9 cellular contexts compared by ENCODE assay signal in genomic region chr7:50303894-50304157, GRCh38. TPM values are rescaled to one million over a fixed set of nuclear protein-coding genes. Genes with fewer than 3 reads are reported as not detected.
A peak's percentile ranks its signal among the peaks of the same experiment; 100 is the strongest.
DNase-seq lines count a peak whose midpoint lies in the region; ATAC-seq and TF ChIP-seq lines count a peak whose summit lies in the region.
"Had no signal": no experiment of that assay in that cellular context is flagged by ENCODE, and none has a peak within 500 bp of the region (broad histone marks: within the 10 kb centered on the region; RNA-seq: fewer than 3 reads in every experiment).

No MANE protein-coding gene starts in this region.

- intact Hi-C loops in Panc1 (cut with micrococcal nuclease; ENCODE audit: unreplicated experiment): no loop called here

- DNase-seq in Panc1 (ENCODE audit: low read depth, low spot score) (no peak), GM13977 (ENCODE audit: low spot score) (no peak), dermis blood vessel endothelial cell (no peak), Ammon's horn (ENCODE audit: low spot score) (no peak)
- DNase-seq in effector CD8-positive, alpha-beta T cell (lab: John Stamatoyannopoulos, UW): no peak

- ATAC-seq in GM18858 (IDR thresholded peaks at IDR 0.05; ENCODE audit: unreplicated experiment) (peak; percentile 20), HG02571 (IDR thresholded peaks at IDR 0.05; ENCODE audit: unreplicated experiment) (peak; percentile 30), Panc1 (peak; percentile 52; the same call in 1 of the 2 replicates)

- POLR2A ChIA-PET in Panc1 (lab: Charles Lee): no interaction called here

- H3K36me3 ChIP-seq in Panc1 (ENCODE audit: control insufficient read depth, insufficient read depth, low read length) (no peaks in the 10 kb centered on the region), iPS-15b (ENCODE audit: control insufficient read depth, insufficient read depth, low read length) (no peaks in the 10 kb centered on the region)

- no peak overlapping the region for H3K27ac ChIP-seq in Panc1 (ENCODE audit: low read length)

- in situ Hi-C loops in Panc1 (cut with HindIII; ENCODE audit: low pct_unique_long_range_greater_than_20kb, low sequenced_read_pairs): no loop called here
- in situ Hi-C loops in GM13977 (cut with MboI; ENCODE audit: low pct_unique_long_range_greater_than_20kb, low sequenced_read_pairs, unreplicated experiment): loop anchor here (10.0 kb wide), 2 partner anchors 61 to 111 kb away; no protein-coding TSS in a partner anchor

- H3K4me1 ChIP-seq in Panc1 (ENCODE audit: control insufficient read depth, insufficient read depth, low read length) (peaks cover 6% of the 10 kb centered on the region; the same call in 1 of the 2 replicates), iPS-15b (ENCODE audit: control insufficient read depth, insufficient read depth, low read length) (peaks cover 2% of the 10 kb centered on the region)

- CTCF ChIA-PET in Panc1 (lab: Charles Lee): no interaction called here

- no peak overlapping the region for H3K9ac ChIP-seq in iPS-15b (ENCODE audit: low read depth, low read length)

- no peak for TF ChIP-seq CTCF in Panc1 (IDR thresholded peaks at IDR 0.05)
- TF ChIP-seq CTCF in GM13977 (IDR thresholded peaks at IDR 0.05; ENCODE audit: extremely low read depth, insufficient read depth, missing control alignments): no peak

- H3K27me3 ChIP-seq in Panc1 (ENCODE audit: control insufficient read depth, insufficient read depth, low read length) (peaks cover 51% of the 10 kb centered on the region), iPS-15b (ENCODE audit: control insufficient read depth, insufficient read depth, low read length) (peaks cover 60% of the 10 kb centered on the region)

- H3K4me3 ChIP-seq in Panc1 (ENCODE audit: low read depth in 2 of 2, low read length in 2 of 2): peak overlapping the region in 1 of 2 experiments; percentile 20; a peak in 1 of 4 replicates
- H3K4me3 ChIP-seq in iPS-15b (ENCODE audit: low read depth, low read length): peak overlapping the region; percentile 46

- BruUV-seq in Panc1 (replicated peaks; lab: Mats Ljungman, UMichigan): no TSS peak

- H3K9me3 ChIP-seq in Panc1 (ENCODE audit: control insufficient read depth, insufficient read depth, low read depth, low read length): no peaks in the 10 kb centered on the region
- peaks cover 4% of the 10 kb centered on the region for H3K9me3 ChIP-seq in iPS-15b (ENCODE audit: control insufficient read depth, insufficient read depth, low read length)

RNA-seq across cellular contexts. Expression of gene IKZF1, which starts 0.7 kb away (rescaled TPM):
- total RNA-seq in Panc1 (2021; ENCODE audit: unreplicated experiment) (0.77 TPM), dermis blood vessel endothelial cell (0.17 TPM in 1 of 2 replicates, not detected in the other)
- polyA plus RNA-seq in Panc1 (2012; ENCODE audit: insufficient read length): not detected
- total RNA-seq: RPMI7951 had no signal
